In the genomic region with DNA sequence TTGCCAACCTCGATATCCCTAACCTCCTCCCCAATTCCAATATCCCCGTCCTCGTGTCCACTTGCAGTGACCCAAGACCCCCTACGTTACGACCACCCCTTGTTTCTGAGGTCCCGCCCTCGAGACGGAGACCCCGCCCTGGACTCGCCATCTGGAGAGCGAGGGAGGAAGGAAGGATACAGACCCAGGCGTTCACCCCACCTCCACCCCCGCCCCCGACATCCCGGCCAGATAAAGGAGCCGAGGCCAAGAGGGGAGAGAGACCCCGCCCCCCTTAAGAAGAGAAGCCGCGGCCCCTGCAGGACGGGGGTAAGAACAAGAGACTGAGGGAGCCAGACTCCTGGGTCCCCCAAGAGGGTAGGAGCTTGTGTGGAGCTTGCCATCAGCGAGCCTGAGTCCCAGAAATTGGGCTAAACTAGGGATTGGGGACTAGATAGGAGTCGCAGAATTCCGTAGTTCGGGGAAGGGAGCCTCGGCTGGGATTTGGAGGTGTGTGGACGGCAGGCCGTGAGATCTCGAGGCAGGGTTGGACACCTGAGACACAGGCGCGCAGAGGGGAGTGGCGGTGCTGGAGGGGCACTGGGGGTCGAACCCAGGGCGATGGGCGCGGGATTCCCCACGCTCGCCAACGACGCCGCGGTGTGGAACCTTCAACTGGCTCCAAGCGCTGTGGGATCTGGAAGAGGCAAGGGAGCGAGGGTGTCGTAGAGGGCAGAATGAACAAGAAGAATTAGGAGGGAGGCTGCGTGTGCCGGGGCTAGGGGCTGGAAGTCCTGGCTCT, we compare ENCODE assay signal across 8 cellular contexts. TPM values are rescaled to one million over a fixed set of nuclear protein-coding genes. Genes with fewer than 3 reads are reported as not detected.
DNase-seq lines count a peak whose midpoint lies in the region; ATAC-seq, FAIRE-seq and TF ChIP-seq lines count a peak whose summit lies in the region.

A gene with protein sequence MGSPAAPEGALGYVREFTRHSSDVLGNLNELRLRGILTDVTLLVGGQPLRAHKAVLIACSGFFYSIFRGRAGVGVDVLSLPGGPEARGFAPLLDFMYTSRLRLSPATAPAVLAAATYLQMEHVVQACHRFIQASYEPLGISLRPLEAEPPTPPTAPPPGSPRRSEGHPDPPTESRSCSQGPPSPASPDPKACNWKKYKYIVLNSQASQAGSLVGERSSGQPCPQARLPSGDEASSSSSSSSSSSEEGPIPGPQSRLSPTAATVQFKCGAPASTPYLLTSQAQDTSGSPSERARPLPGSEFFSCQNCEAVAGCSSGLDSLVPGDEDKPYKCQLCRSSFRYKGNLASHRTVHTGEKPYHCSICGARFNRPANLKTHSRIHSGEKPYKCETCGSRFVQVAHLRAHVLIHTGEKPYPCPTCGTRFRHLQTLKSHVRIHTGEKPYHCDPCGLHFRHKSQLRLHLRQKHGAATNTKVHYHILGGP (plus strand): TSS at position 260 of the 781 bp plus-strand sequence. CDS start 622 bp downstream, outside the sequence.

- peaks cover 4% of the 10 kb centered on the region for H3F3A ChIP-seq in smooth muscle cell (ENCODE audit: low read depth)

- no peak for ATAC-seq in activated naive CD8-positive, alpha-beta T cell treated with anti-CD3 and anti-CD28 coated beads, Interleukin-2, amount 50 U/mL, for 24 hours

- no peak within 1 kb of the TSS for H3K27ac ChIP-seq in HUES48 (ENCODE audit: low read depth, low read length)
- no peak within 1 kb of the TSS for H3K27ac ChIP-seq in hepatocyte
- H3K27ac ChIP-seq in smooth muscle cell (ENCODE audit: low read depth), result no peak within 1 kb of the TSS

- H3K9me3 ChIP-seq in HUES48 (ENCODE audit: control insufficient read depth, insufficient read depth, low read length) (no peaks in the 10 kb centered on the region), hepatocyte (ENCODE audit: low read depth) (no peaks in the 10 kb centered on the region), smooth muscle cell (replicated peaks; ENCODE audit: low read depth) (no peaks in the 10 kb centered on the region)

- no peak for DNase-seq in activated naive CD8-positive, alpha-beta T cell treated with anti-CD3 and anti-CD28 coated beads, Interleukin-2, amount 50 U/mL, for 24 hours
- no peak for DNase-seq in hepatocyte (ENCODE audit: low spot score)
- no peak for DNase-seq in smooth muscle cell (lab: John Stamatoyannopoulos, UW; ENCODE audit: unreplicated experiment)
- no peak for DNase-seq in NCI-H2227 treated with DMSO at 0.1 percent for 48 hours (lab: John Stamatoyannopoulos, UW)
- DNase-seq in GM12891 (ENCODE audit: insufficient read length, low spot score), result no peak
- no peak for DNase-seq in COLO829 (ENCODE audit: low spot score)
- no peak for DNase-seq in NCI-H446 (lab: John Stamatoyannopoulos, UW)

- H3K36me3 Mint-ChIP-seq in activated naive CD8-positive, alpha-beta T cell treated with anti-CD3 and anti-CD28 coated beads, Interleukin-2, amount 50 U/mL, for 24 hours (ENCODE audit: low read depth), result no peaks in the 10 kb centered on the region

- H3K9ac ChIP-seq in HUES48 (ENCODE audit: low read depth, low read length) (no peak within 1 kb of the TSS; the same call in 1 of the 2 replicates), smooth muscle cell (ENCODE audit: low read depth) (no peak within 1 kb of the TSS)

- H3K4me1 Mint-ChIP-seq in activated naive CD8-positive, alpha-beta T cell treated with anti-CD3 and anti-CD28 coated beads, Interleukin-2, amount 50 U/mL, for 24 hours, result peaks cover 39% of the 10 kb centered on the region

- H3K36me3 ChIP-seq in HUES48 (ENCODE audit: control insufficient read depth, insufficient read depth, low read length) (no peaks in the 10 kb centered on the region), hepatocyte (replicated peaks; ENCODE audit: insufficient read depth, low read depth) (no peaks in the 10 kb centered on the region), smooth muscle cell (ENCODE audit: low read depth) (no peaks in the 10 kb centered on the region)

- TF ChIP-seq POLR2A in GM12891 (IDR thresholded peaks at IDR 0.05; ENCODE audit: low read depth, low read length), result no peak

- peak within 1 kb of the TSS; percentile 64 for H3K4me3 ChIP-seq in HUES48 (ENCODE audit: low read depth, low read length)
- no peak within 1 kb of the TSS for H3K4me3 ChIP-seq in hepatocyte
- H3K4me3 ChIP-seq in smooth muscle cell, result peak within 1 kb of the TSS; percentile 31

- peak within 1 kb of the TSS; percentile 69 for H3K4me2 ChIP-seq in hepatocyte
- peak within 1 kb of the TSS; percentile 86 for H3K4me2 ChIP-seq in smooth muscle cell

- peaks cover 12% of the 10 kb centered on the region for H3K4me1 ChIP-seq in HUES48 (ENCODE audit: control insufficient read depth, insufficient read depth, low read length)
- H3K4me1 ChIP-seq in hepatocyte (ENCODE audit: insufficient read depth), result peaks cover 7% of the 10 kb centered on the region
- peaks cover 7% of the 10 kb centered on the region for H3K4me1 ChIP-seq in smooth muscle cell (ENCODE audit: low read depth)

- no peaks in the 10 kb centered on the region for H3K9me3 Mint-ChIP-seq in activated naive CD8-positive, alpha-beta T cell treated with anti-CD3 and anti-CD28 coated beads, Interleukin-2, amount 50 U/mL, for 24 hours

- H3K27me3 ChIP-seq in HUES48 (ENCODE audit: control insufficient read depth, insufficient read depth, low read length) (peaks cover 33% of the 10 kb centered on the region), hepatocyte (peaks cover 15% of the 10 kb centered on the region), smooth muscle cell (ENCODE audit: low read depth) (peaks cover 15% of the 10 kb centered on the region)

- peak within 1 kb of the TSS; percentile 65 for H3K4me3 Mint-ChIP-seq in activated naive CD8-positive, alpha-beta T cell treated with anti-CD3 and anti-CD28 coated beads, Interleukin-2, amount 50 U/mL, for 24 hours

- no peak for TF ChIP-seq CTCF in hepatocyte (IDR thresholded peaks at IDR 0.05; ENCODE audit: poor library complexity)
- no peak for TF ChIP-seq CTCF in smooth muscle cell (IDR thresholded peaks at IDR 0.05; ENCODE audit: borderline replicate concordance, insufficient read depth, poor library complexity, severe bottlenecking)

- no peaks in the 10 kb centered on the region for H3K79me2 ChIP-seq in hepatocyte
- no peaks in the 10 kb centered on the region for H3K79me2 ChIP-seq in smooth muscle cell (ENCODE audit: low read depth)

- H3K9me2 ChIP-seq in hepatocyte (replicated peaks; ENCODE audit: insufficient read depth), result no peaks in the 10 kb centered on the region

- peak within 1 kb of the TSS; percentile 76 for H3K27ac Mint-ChIP-seq in activated naive CD8-positive, alpha-beta T cell treated with anti-CD3 and anti-CD28 coated beads, Interleukin-2, amount 50 U/mL, for 24 hours

- H4K20me1 ChIP-seq in hepatocyte (ENCODE audit: insufficient read depth, poor library complexity, severe bottlenecking) (no peaks in the 10 kb centered on the region), smooth muscle cell (ENCODE audit: low read depth) (no peaks in the 10 kb centered on the region)

- peaks cover 11% of the 10 kb centered on the region for H3K27me3 Mint-ChIP-seq in activated naive CD8-positive, alpha-beta T cell treated with anti-CD3 and anti-CD28 coated beads, Interleukin-2, amount 50 U/mL, for 24 hours

- WGBS in hepatocyte (ENCODE audit: low lambda C conversion rate, missing lambda C conversion rate), result 11% methylated on average over 43 of the region's 46 CpGs
- 18% methylated on average over 46 of the region's 46 CpGs for WGBS in smooth muscle cell (ENCODE audit: low lambda C conversion rate)

- FAIRE-seq in GM12891 (lab: Jason Lieb, UNC), result no peak

- H2AFZ ChIP-seq in hepatocyte (peak within 1 kb of the TSS; percentile 69), smooth muscle cell (ENCODE audit: low read depth) (peak within 1 kb of the TSS; percentile 80)

TF ChIP-seq in GM12891, 5 proteins besides CTCF, POLR2A, EP300 and RAD21:
- no peak for TF ChIP-seq PAX5 (IDR thresholded peaks at IDR 0.05; ENCODE audit: insufficient read depth, low read length, severe bottlenecking)
- TF ChIP-seq SPI1 (IDR thresholded peaks at IDR 0.05; ENCODE audit: low read depth, low read length), result no peak
- TF ChIP-seq TAF1 (IDR thresholded peaks at IDR 0.05; ENCODE audit: low read depth, low read length), result no peak
- TF ChIP-seq POLR2AphosphoS5 (IDR thresholded peaks at IDR 0.05; ENCODE audit: low read depth, low read length), result no peak
- no peak for TF ChIP-seq POU2F2 (IDR thresholded peaks at IDR 0.05; ENCODE audit: low read depth, low read length)
TF ChIP-seq in GM12891: peak in this region for 0.

RNA-seq across cellular contexts. Expression of the gene that starts here (rescaled TPM):
- total RNA-seq in hepatocyte (0.53 and 1.1 TPM in 2 replicates), smooth muscle cell (0.45 TPM in 1 of 2 replicates, not detected in the other)
- polyA plus RNA-seq in hepatocyte (0.95 and 1.1 TPM in 2 replicates), smooth muscle cell (not detected in 2 replicates)
- 0.36 TPM for polyA plus RNA-seq in GM12891 (2012; ENCODE audit: low read depth, missing spikeins)
